ENCODE assay signal across 1 cellular context in the genomic region with DNA sequence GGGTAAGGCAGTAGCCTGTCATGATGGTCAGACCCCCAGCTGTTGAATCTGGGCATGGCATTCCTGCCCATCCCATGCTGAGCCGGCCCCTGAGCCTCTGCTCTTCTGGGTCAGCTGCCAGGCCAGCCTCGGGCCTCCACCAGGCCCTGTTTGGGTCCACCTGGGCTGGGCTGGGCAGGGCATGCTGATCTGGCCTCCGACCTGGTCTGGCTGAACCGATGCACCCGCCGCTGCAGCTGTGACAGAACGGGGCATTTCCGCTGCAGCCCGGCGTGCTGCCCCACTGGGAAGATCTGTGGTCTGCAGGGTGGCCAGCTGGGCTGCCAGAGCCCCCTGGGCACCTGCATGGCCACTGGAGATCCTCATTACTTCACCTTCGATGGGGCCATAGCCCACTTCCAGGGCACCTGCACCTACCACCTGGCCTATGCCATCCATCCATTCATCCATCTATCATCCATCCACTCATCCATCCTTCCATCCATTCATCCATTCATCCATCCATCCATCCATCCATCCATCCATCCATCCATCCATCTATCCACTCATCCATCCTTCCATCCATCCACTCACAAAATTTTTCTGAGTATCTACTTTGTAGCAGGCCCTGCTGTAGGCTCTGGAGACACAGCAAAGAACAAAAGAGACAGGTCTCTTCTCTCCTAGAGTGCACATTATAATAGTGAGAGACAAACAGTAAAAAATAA.
TF ChIP-seq lines count a peak whose summit lies in the region.

No MANE protein-coding gene starts in this region.

TF ChIP-seq in IMR-90, 13 proteins besides CTCF, POLR2A, EP300 and RAD21:
- no peak for TF ChIP-seq MAFK (IDR thresholded peaks at IDR 0.05; ENCODE audit: low read depth, low read length)
- no peak for TF ChIP-seq CHD1 (IDR thresholded peaks at IDR 0.05; ENCODE audit: low read depth, low read length)
- TF ChIP-seq MAZ (IDR thresholded peaks at IDR 0.05; ENCODE audit: borderline replicate concordance, low read depth, low read length) = no peak
- TF ChIP-seq, protein P1, sequence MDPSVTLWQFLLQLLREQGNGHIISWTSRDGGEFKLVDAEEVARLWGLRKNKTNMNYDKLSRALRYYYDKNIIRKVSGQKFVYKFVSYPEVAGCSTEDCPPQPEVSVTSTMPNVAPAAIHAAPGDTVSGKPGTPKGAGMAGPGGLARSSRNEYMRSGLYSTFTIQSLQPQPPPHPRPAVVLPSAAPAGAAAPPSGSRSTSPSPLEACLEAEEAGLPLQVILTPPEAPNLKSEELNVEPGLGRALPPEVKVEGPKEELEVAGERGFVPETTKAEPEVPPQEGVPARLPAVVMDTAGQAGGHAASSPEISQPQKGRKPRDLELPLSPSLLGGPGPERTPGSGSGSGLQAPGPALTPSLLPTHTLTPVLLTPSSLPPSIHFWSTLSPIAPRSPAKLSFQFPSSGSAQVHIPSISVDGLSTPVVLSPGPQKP (IDR thresholded peaks at IDR 0.05; ENCODE audit: borderline replicate concordance, low read depth, low read length) = no peak
- TF ChIP-seq FOS (IDR thresholded peaks at IDR 0.05; ENCODE audit: low read depth, low read length) = no peak
- no peak for TF ChIP-seq SMC3 (IDR thresholded peaks at IDR 0.05; ENCODE audit: low read depth, low read length)
- TF ChIP-seq CEBPB (IDR thresholded peaks at IDR 0.05; ENCODE audit: low read depth, low read length) = no peak
- no peak for TF ChIP-seq BHLHE40 (IDR thresholded peaks at IDR 0.05; ENCODE audit: low read depth, low read length)
- TF ChIP-seq, protein P2, sequence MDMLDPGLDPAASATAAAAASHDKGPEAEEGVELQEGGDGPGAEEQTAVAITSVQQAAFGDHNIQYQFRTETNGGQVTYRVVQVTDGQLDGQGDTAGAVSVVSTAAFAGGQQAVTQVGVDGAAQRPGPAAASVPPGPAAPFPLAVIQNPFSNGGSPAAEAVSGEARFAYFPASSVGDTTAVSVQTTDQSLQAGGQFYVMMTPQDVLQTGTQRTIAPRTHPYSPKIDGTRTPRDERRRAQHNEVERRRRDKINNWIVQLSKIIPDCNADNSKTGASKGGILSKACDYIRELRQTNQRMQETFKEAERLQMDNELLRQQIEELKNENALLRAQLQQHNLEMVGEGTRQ (IDR thresholded peaks at IDR 0.05; ENCODE audit: low read depth, low read length) = no peak
- TF ChIP-seq NFE2L2 (IDR thresholded peaks at IDR 0.05; ENCODE audit: low read depth, low read length) = no peak
- no peak for TF ChIP-seq RFX5 (IDR thresholded peaks at IDR 0.05; ENCODE audit: low read depth, low read length)
- TF ChIP-seq RCOR1 (IDR thresholded peaks at IDR 0.05; ENCODE audit: insufficient replicate concordance, low read length) = no peak
- TF ChIP-seq MXI1 (IDR thresholded peaks at IDR 0.05; ENCODE audit: borderline replicate concordance, low read depth, low read length) = no peak
